1 cellular context compared by ENCODE assay signal in the genomic region with DNA sequence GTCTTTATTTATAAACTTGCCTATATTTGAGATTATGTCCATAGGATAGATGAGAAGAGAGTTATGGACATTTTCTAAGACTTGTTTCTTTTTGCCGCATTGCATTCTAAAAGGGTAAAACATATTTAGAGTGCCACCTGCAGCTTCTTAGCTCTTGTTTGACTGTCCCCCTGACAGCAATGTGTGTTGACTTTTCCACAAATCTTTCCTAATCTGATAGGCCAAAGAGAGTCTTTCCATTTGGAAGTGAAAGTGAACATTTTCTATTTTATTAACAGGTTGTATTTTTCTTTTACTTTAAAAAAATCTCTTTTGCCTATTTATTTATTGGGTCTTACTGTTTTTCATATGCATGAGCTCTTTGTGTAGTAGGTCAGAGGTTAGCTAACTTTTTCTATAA.
TF ChIP-seq lines count a peak whose summit lies in the region.

No MANE protein-coding gene starts in this region.

TF ChIP-seq in HepG2, 621 proteins besides CTCF, POLR2A, EP300 and RAD21 (continued from another document):
- TF ChIP-seq CEBPG (CRISPR knock-in tag; IDR thresholded peaks at IDR 0.05) (0 out of 2 replicates have a peak, but pooled peaks have one; percentile 5), CHCHD3 (CRISPR knock-in tag; IDR thresholded peaks at IDR 0.05) (no peak), SKI (IDR thresholded peaks at IDR 0.05; ENCODE audit: partially characterized antibody) (no peak), ZBTB38 (CRISPR knock-in tag; IDR thresholded peaks at IDR 0.05) (no peak)
TF ChIP-seq in HepG2: peak in this region for 3.
